18 cellular contexts compared by ENCODE assay signal in the genomic region with DNA sequence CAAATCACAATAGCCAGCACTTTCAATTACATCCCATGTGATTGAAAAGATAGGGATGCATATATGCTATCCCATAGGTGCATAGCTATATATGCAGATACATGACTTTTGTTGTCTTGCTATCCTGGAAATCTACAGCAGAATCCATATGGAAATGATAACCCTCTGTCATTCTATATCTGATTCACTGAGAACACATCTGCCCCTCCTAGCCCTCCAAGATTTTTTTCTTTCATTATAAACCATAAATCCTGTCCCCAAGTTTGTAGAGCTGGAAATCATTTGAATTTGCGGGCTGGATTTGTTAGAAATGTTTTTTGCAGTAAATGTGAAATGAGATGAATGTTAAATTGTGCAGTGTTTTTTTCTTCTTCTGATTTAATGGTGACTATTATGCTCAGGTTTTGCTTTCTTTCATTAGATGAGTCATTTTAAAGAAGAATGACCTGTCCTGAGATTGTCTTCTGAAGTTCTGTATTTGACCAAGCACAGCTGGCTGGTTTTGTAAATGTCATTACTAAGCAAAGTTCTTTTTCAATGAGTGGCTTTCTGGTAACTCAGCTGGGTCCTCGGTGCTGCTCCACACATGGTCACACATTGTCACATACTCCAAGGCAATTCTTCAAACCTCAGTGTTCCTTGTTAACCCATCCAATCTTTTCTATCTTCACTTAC. TPM values are rescaled to one million over a fixed set of nuclear protein-coding genes. Genes with fewer than 3 reads are reported as not detected.
DNase-seq lines count a peak whose midpoint lies in the region; ATAC-seq and TF ChIP-seq lines count a peak whose summit lies in the region.
"Had no signal": no experiment of that assay in that cellular context is flagged by ENCODE, and none has a peak within 500 bp of the region (broad histone marks: within the 10 kb centered on the region; RNA-seq: fewer than 3 reads in every experiment).

No MANE protein-coding gene starts in this region.

- H3K27me3 ChIP-seq in mammary epithelial cell (ENCODE audit: insufficient read depth, low read length) = no peaks in the 10 kb centered on the region
- no peaks in the 10 kb centered on the region for H3K27me3 ChIP-seq in KMS-11 (ENCODE audit: insufficient read depth, low read depth)
- H3K27me3 ChIP-seq in esophagus (ENCODE audit: control insufficient read depth in 1 of 2, insufficient read depth in 2 of 2, low read length in 2 of 2) = no peaks in the 10 kb centered on the region
- H3K27me3 ChIP-seq: sigmoid colon had no signal

- BruUV-seq in mammary epithelial cell (replicated peaks; lab: Mats Ljungman, UMichigan) (no TSS peak), MCF 10A (replicated peaks; lab: Mats Ljungman, UMichigan) (no TSS peak)

- dilution Hi-C loops in mammary epithelial cell (cut with HindIII; ENCODE audit: low sequenced_read_pairs) = no loop called here

- H3K36me3 ChIP-seq in mammary epithelial cell (ENCODE audit: insufficient read depth, low read length) (no peaks in the 10 kb centered on the region), KMS-11 (ENCODE audit: insufficient read depth) (no peaks in the 10 kb centered on the region), esophagus (ENCODE audit: control insufficient read depth in 2 of 2, insufficient read depth in 2 of 2, low read length in 1 of 2) (no peaks in the 10 kb centered on the region)
- H3K36me3 ChIP-seq: sigmoid colon had no signal

- no peaks in the 10 kb centered on the region for H3K9me3 ChIP-seq in mammary epithelial cell (replicated peaks; ENCODE audit: insufficient read depth, low read length)
- peaks cover 0 to 2% of the 10 kb centered on the region in 2 donors for H3K9me3 ChIP-seq in esophagus (ENCODE audit: control insufficient read depth in 2 of 2, insufficient read depth in 1 of 2, low read depth in 1 of 2, low read length in 1 of 2)
- H3K9me3 ChIP-seq: sigmoid colon had no signal

- H3K4me1 ChIP-seq in mammary epithelial cell (ENCODE audit: insufficient read depth, low read length) (peaks cover 7% of the 10 kb centered on the region), KMS-11 (ENCODE audit: low read depth, poor library complexity, severe bottlenecking) (peaks cover 46% of the 10 kb centered on the region), esophagus (ENCODE audit: control insufficient read depth in 2 of 2, insufficient read depth in 2 of 2, low read length in 1 of 2) (no peaks in the 10 kb centered on the region)
- H3K4me1 ChIP-seq: sigmoid colon had no signal

- H4K20me1 ChIP-seq in mammary epithelial cell (ENCODE audit: insufficient read depth, low read length) (no peaks in the 10 kb centered on the region), KMS-11 (ENCODE audit: insufficient read depth) (no peaks in the 10 kb centered on the region)

- POLR2A ChIA-PET in MCF 10A (lab: Yijun Ruan, JAX) = interaction anchor here (0.6 to 2.9 kb wide), 4 partner anchors 10 to 62 kb away, joined by 3 to 16 read pairs (median 4); a partner anchor contains a TSS

- no peak overlapping the region for H3K27ac ChIP-seq in mammary epithelial cell (ENCODE audit: insufficient read depth, low read depth, low read length)
- H3K27ac ChIP-seq in KMS-11 = peak overlapping the region; percentile 35; the same call in 1 of the 2 replicates
- H3K27ac ChIP-seq in esophagus (ENCODE audit: low read depth in 2 of 2, low read length in 1 of 2) = peak overlapping the region; percentile 17 to 56
- H3K27ac ChIP-seq: 22Rv1, sigmoid colon had no signal

- no peaks in the 10 kb centered on the region for H3K79me2 ChIP-seq in mammary epithelial cell (ENCODE audit: insufficient read depth, low read length)
- no peaks in the 10 kb centered on the region for H3K79me2 ChIP-seq in KMS-11 (ENCODE audit: insufficient read depth, low read depth)

- peaks cover 17% of the 10 kb centered on the region for H3K4me1 Mint-ChIP-seq in MCF 10A (ENCODE audit: insufficient read depth, unreplicated experiment)
- no peaks in the 10 kb centered on the region for H3K4me1 Mint-ChIP-seq in activated naive CD8-positive, alpha-beta T cell treated with anti-CD3 and anti-CD28 coated beads, Interleukin-2, amount 50 U/mL, for 24 hours
- H3K4me1 Mint-ChIP-seq: activated CD4-positive, alpha-beta T cell treated with anti-CD3 and anti-CD28 coated beads for 36 hours had no signal

- no peaks in the 10 kb centered on the region for H3K36me3 Mint-ChIP-seq in MCF 10A (ENCODE audit: insufficient read depth, unreplicated experiment)
- no peaks in the 10 kb centered on the region for H3K36me3 Mint-ChIP-seq in activated naive CD8-positive, alpha-beta T cell treated with anti-CD3 and anti-CD28 coated beads, Interleukin-2, amount 50 U/mL, for 24 hours (ENCODE audit: low read depth)

- intact Hi-C loops in mammary epithelial cell (cut with micrococcal nuclease) = no loop called here
- intact Hi-C loops in MCF 10A (cut with micrococcal nuclease) = no loop called here

- H3K9me3 Mint-ChIP-seq in MCF 10A (ENCODE audit: unreplicated experiment) = no peaks in the 10 kb centered on the region
- H3K9me3 Mint-ChIP-seq in activated naive CD8-positive, alpha-beta T cell treated with anti-CD3 and anti-CD28 coated beads, Interleukin-2, amount 50 U/mL, for 24 hours = no peaks in the 10 kb centered on the region
- H3K9me3 Mint-ChIP-seq: IgD-negative memory B cell had no signal

- WGBS in mammary epithelial cell (ENCODE audit: low coverage, missing lambda C conversion rate) = 77% methylated on average over 2 of the region's 2 CpGs
- 66 to 74% methylated on average over 2 of the region's 2 CpGs for WGBS in esophagus, 2 donors

- no peaks in the 10 kb centered on the region for H3K27me3 Mint-ChIP-seq in MCF 10A (ENCODE audit: insufficient read depth, unreplicated experiment)
- H3K27me3 Mint-ChIP-seq in activated naive CD8-positive, alpha-beta T cell treated with anti-CD3 and anti-CD28 coated beads, Interleukin-2, amount 50 U/mL, for 24 hours = peaks cover 8% of the 10 kb centered on the region

- in situ Hi-C loops in mammary epithelial cell (cut with MboI; ENCODE audit: low sequenced_read_pairs in 2 of 2) = no loop called here

- H3K4me3 ChIP-seq in mammary epithelial cell (replicated peaks in 1 of 3; ENCODE audit: insufficient read depth in 1 of 3, low read depth in 2 of 3, low read length in 3 of 3) = no peak overlapping the region
- no peak overlapping the region for H3K4me3 ChIP-seq in KMS-11 (IDR thresholded peaks at IDR 0.05; ENCODE audit: insufficient read depth, low read depth, low read length)
- H3K4me3 ChIP-seq in esophagus (ENCODE audit: low read depth in 1 of 2, low read length in 2 of 2) = no peak overlapping the region
- H3K4me3 ChIP-seq: sigmoid colon had no signal

- H3K9ac ChIP-seq in mammary epithelial cell (ENCODE audit: insufficient read depth, low read length) (no peak overlapping the region), KMS-11 (no peak overlapping the region)

- peak; percentile 51 for DNase-seq in mammary epithelial cell
- no peak for DNase-seq in MCF 10A (ENCODE audit: unreplicated experiment)
- DNase-seq in activated naive CD8-positive, alpha-beta T cell treated with anti-CD3 and anti-CD28 coated beads, Interleukin-2, amount 50 U/mL, for 24 hours = no peak
- no peak for DNase-seq in NCI-H446 treated with DMSO at 0.1 percent for 48 hours (lab: John Stamatoyannopoulos, UW)
- DNase-seq in NK-92 (lab: John Stamatoyannopoulos, UW; ENCODE audit: unreplicated experiment) = no peak
- DNase-seq: activated CD4-positive, alpha-beta T cell treated with anti-CD3 and anti-CD28 coated beads for 36 hours; activated T-cell treated with anti-CD3 and anti-CD28 coated beads, Interleukin-2, amount 50 U/mL, for 1 hour; amniotic stem cell; NCI-H1436; NCI-H510A; sigmoid colon; stimulated activated naive CD8-positive, alpha-beta T cell treated with anti-CD3 and anti-CD28 coated beads, Interleukin-15, Interleukin-2, amounts not matched to agents 100 U/mL and 50 U/mL, for 24 hours; T-helper 2 cell had no signal

- ATAC-seq in activated naive CD8-positive, alpha-beta T cell treated with anti-CD3 and anti-CD28 coated beads, Interleukin-2, amount 50 U/mL, for 24 hours = no peak
- ATAC-seq in GM19452 (IDR thresholded peaks at IDR 0.05; ENCODE audit: unreplicated experiment) = no peak
- ATAC-seq: activated CD4-positive, alpha-beta T cell treated with anti-CD3 and anti-CD28 coated beads for 36 hours; stimulated activated naive CD8-positive, alpha-beta T cell treated with anti-CD3 and anti-CD28 coated beads, Interleukin-15, Interleukin-2, amounts not matched to agents 100 U/mL and 50 U/mL, for 24 hours had no signal

- no peak overlapping the region for H3K4me2 ChIP-seq in mammary epithelial cell (ENCODE audit: insufficient read depth, low read depth, low read length)
- H3K4me2 ChIP-seq in KMS-11 = peak overlapping the region; percentile 54

- TF ChIP-seq CTCF in mammary epithelial cell (conservative IDR thresholded peaks at IDR 0.05 in 1 of 2, IDR thresholded peaks at IDR 0.05 in 1 of 2; ENCODE audit: extremely low read depth in 1 of 2, insufficient read depth in 1 of 2, low read depth in 1 of 2, low read length in 2 of 2) (no peak), MCF 10A (IDR thresholded peaks at IDR 0.05; ENCODE audit: unreplicated experiment) (no peak), KMS-11 (conservative IDR thresholded peaks at IDR 0.05; ENCODE audit: low read depth, low read length) (no peak)

- H3K4me3 Mint-ChIP-seq in MCF 10A (ENCODE audit: unreplicated experiment) = no peak overlapping the region
- no peak overlapping the region for H3K4me3 Mint-ChIP-seq in activated naive CD8-positive, alpha-beta T cell treated with anti-CD3 and anti-CD28 coated beads, Interleukin-2, amount 50 U/mL, for 24 hours
- H3K4me3 Mint-ChIP-seq: activated CD4-positive, alpha-beta T cell treated with anti-CD3 and anti-CD28 coated beads for 36 hours had no signal

- no peak overlapping the region for H2AFZ ChIP-seq in mammary epithelial cell (ENCODE audit: low read depth, low read length)
- no peak overlapping the region for H2AFZ ChIP-seq in KMS-11 (ENCODE audit: low read depth)

- CTCF ChIA-PET in mammary epithelial cell (lab: Charles Lee; ENCODE audit: low non-redundant PET) = no interaction called here
- CTCF ChIA-PET in MCF 10A (lab: Yijun Ruan, JAX) = interaction anchor here (0.8 to 1.6 kb wide), 5 partner anchors 10 to 300 kb away, joined by 3 to 8 read pairs (median 4); no protein-coding TSS in a partner anchor

- no peak overlapping the region for H3K27ac Mint-ChIP-seq in MCF 10A (ENCODE audit: low read depth, unreplicated experiment)
- H3K27ac Mint-ChIP-seq in activated naive CD8-positive, alpha-beta T cell treated with anti-CD3 and anti-CD28 coated beads, Interleukin-2, amount 50 U/mL, for 24 hours = no peak overlapping the region
- H3K27ac Mint-ChIP-seq: activated CD4-positive, alpha-beta T cell treated with anti-CD3 and anti-CD28 coated beads for 36 hours; IgD-negative memory B cell had no signal

RNA-seq across cellular contexts. Expression of a gene that starts 25.4 kb away (rescaled TPM):
- total RNA-seq in mammary epithelial cell (10 to 100 TPM in 1 of 2 donors, 1 to 10 TPM in 1; 5.2 to 23.2 TPM), MCF 10A (2022) (10.1 and 11.9 TPM in 2 replicates)
- polyA plus RNA-seq in mammary epithelial cell (21.7 TPM), esophagus (10 to 100 TPM; 26.6 to 27.3 TPM)
- polyA minus RNA-seq in mammary epithelial cell = 38.2 TPM
